Comparison of ENCODE assay signal across 19 cellular contexts in the genomic region with DNA sequence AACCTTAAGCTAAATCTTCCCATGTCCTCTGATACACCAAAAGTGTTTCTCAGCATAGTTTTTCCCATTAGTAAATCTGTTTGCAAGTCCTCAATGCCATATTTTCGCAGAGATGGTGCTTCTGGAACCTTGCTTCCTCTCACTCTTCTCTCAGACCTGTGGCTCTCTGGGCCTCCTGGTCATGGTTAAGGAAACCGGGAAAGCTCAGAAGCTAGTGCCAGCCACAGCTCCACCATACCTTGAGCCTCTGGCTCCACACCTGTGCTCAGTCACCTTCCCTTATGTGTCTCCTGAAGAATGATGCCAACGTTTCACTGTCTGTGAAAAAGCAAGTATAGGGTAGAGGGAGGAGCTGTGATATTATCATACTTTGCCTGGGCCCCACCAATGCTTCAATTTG.
DNase-seq lines count a peak whose midpoint lies in the region; TF ChIP-seq lines count a peak whose summit lies in the region.
"Had no signal": no experiment of that assay in that cellular context is flagged by ENCODE, and none has a peak within 500 bp of the region (broad histone marks: within the 10 kb centered on the region; RNA-seq: fewer than 3 reads in every experiment).

No MANE protein-coding gene starts in this region.

- H2BK120ac ChIP-seq in mesendoderm (ENCODE audit: low read depth, low read length), result no peak overlapping the region

- no peak overlapping the region for H3K4me2 ChIP-seq in mesendoderm (ENCODE audit: low read length)
- H3K4me2 ChIP-seq: A549; BLaER1 treated with 17β-estradiol and CSF1 and Interleukin-3, amounts not matched to agents 10 nM and 100 nM had no signal

- H3K23ac ChIP-seq in mesendoderm (ENCODE audit: low read length), result no peak overlapping the region

- H3K56ac ChIP-seq in mesendoderm (ENCODE audit: low read length), result peak overlapping the region; percentile 46

- no peaks in the 10 kb centered on the region for H3K4me1 Mint-ChIP-seq in endothelial cell (ENCODE audit: unreplicated experiment)
- H3K4me1 Mint-ChIP-seq: B cell had no signal

- no peak overlapping the region for H3K4me3 ChIP-seq in esophagus muscularis mucosa
- no peak overlapping the region for H3K4me3 ChIP-seq in mesendoderm (ENCODE audit: low read length)
- H3K4me3 ChIP-seq: A549; BLaER1 treated with 17β-estradiol and CSF1 and Interleukin-3, amounts not matched to agents 10 nM and 100 nM had no signal

- H3K79me1 ChIP-seq in mesendoderm (ENCODE audit: low read length), result no peaks in the 10 kb centered on the region

- no peak for TF ChIP-seq EP300 in esophagus muscularis mucosa (IDR thresholded peaks at IDR 0.05)

- peak; percentile 30 for DNase-seq in activated CD8-positive, alpha-beta memory T cell treated with anti-CD3 and anti-CD28 coated beads for 24 hours
- DNase-seq in activated CD8-positive, alpha-beta memory T cell treated with anti-CD3 and anti-CD28 coated beads, Interleukin-2, amount 50 U/mL, for 4 hours, result no peak
- DNase-seq in esophagus muscularis mucosa (ENCODE audit: extremely low spot score), result peak; percentile 72
- no peak for DNase-seq in mesendoderm
- no peak for DNase-seq in activated CD4-positive, CD25-positive, alpha-beta regulatory T cell (lab: John Stamatoyannopoulos, UW)
- no peak for DNase-seq in NCI-H526 (lab: John Stamatoyannopoulos, UW)
- no peak for DNase-seq in endothelial cell (ENCODE audit: low spot score)
- DNase-seq: AML-193; Caco-2; Calu3; CD4-positive, alpha-beta T cell; CD8-positive, alpha-beta T cell; DMS79 treated with DMSO at 0.1 percent for 48 hours; GF-D8 had no signal

- peak overlapping the region; percentile 43 for H2BK5ac ChIP-seq in mesendoderm (ENCODE audit: low read length)

- H3K9me3 ChIP-seq in esophagus muscularis mucosa, result no peaks in the 10 kb centered on the region
- H3K9me3 ChIP-seq: A549; BLaER1 treated with 17β-estradiol and CSF1 and Interleukin-3, amounts not matched to agents 10 nM and 100 nM; Caco-2 had no signal

- intact Hi-C loops in esophagus muscularis mucosa (cut with DNase I), result no loop called here

- H3K27me3 ChIP-seq in esophagus muscularis mucosa (peaks cover 0 to 10% (median 0%) of the 10 kb centered on the region in 4 donors), mesendoderm (ENCODE audit: insufficient read depth, low read length, poor library complexity) (no peaks in the 10 kb centered on the region)
- H3K27me3 ChIP-seq: BLaER1 treated with 17β-estradiol and CSF1 and Interleukin-3, amounts not matched to agents 10 nM and 100 nM had no signal

- TF ChIP-seq CTCF in esophagus muscularis mucosa (IDR thresholded peaks at IDR 0.05) (no peak), endothelial cell (IDR thresholded peaks at IDR 0.05; ENCODE audit: unreplicated experiment) (no peak)

- H3K4ac ChIP-seq in mesendoderm (ENCODE audit: low read depth, low read length), result no peak overlapping the region

- H4K5ac ChIP-seq in mesendoderm (ENCODE audit: low read length), result no peak overlapping the region

- H3K27me3 Mint-ChIP-seq in endothelial cell (ENCODE audit: unreplicated experiment), result no peaks in the 10 kb centered on the region
- H3K27me3 Mint-ChIP-seq: CD4-positive, alpha-beta T cell had no signal

- no peaks in the 10 kb centered on the region for H3K79me2 ChIP-seq in mesendoderm (ENCODE audit: control insufficient read depth, insufficient read depth, low read length)

- H3K36me3 Mint-ChIP-seq in endothelial cell (ENCODE audit: low read depth, unreplicated experiment), result no peaks in the 10 kb centered on the region
- H3K36me3 Mint-ChIP-seq: CD8-positive, alpha-beta T cell had no signal

- peak overlapping the region; percentile 51 for H3K18ac ChIP-seq in mesendoderm (ENCODE audit: low read length)

- peak overlapping the region; percentile 77 for H2AK5ac ChIP-seq in mesendoderm (ENCODE audit: low read length)

- no peak for TF ChIP-seq POLR2A in esophagus muscularis mucosa (IDR thresholded peaks at IDR 0.05; ENCODE audit: low read depth)

- H3K27ac ChIP-seq in esophagus muscularis mucosa (replicated peaks in 1 of 4) (no peak overlapping the region), mesendoderm (ENCODE audit: low read depth, low read length) (no peak overlapping the region)
- H3K27ac ChIP-seq: 22Rv1; A549; BLaER1 treated with 17β-estradiol and CSF1 and Interleukin-3, amounts not matched to agents 10 nM and 100 nM; C4-2B had no signal

- H3K4me3 Mint-ChIP-seq in endothelial cell (ENCODE audit: unreplicated experiment), result no peak overlapping the region
- H3K4me3 Mint-ChIP-seq: B cell; CD4-positive, alpha-beta T cell; CD8-positive, alpha-beta T cell had no signal

- no peak overlapping the region for H3K9ac ChIP-seq in mesendoderm (ENCODE audit: low read length)
- H3K9ac ChIP-seq: BLaER1 treated with 17β-estradiol and CSF1 and Interleukin-3, amounts not matched to agents 10 nM and 100 nM had no signal

- no peaks in the 10 kb centered on the region for H3K9me3 Mint-ChIP-seq in endothelial cell (ENCODE audit: unreplicated experiment)
- H3K9me3 Mint-ChIP-seq: CD4-positive, alpha-beta T cell; CD8-positive, alpha-beta T cell had no signal

- WGBS in esophagus muscularis mucosa, result 95% methylated on average over 3 of the region's 3 CpGs
- WGBS in mesendoderm (ENCODE audit: extremely low coverage, insufficient coverage, low lambda C conversion rate), result no CpG with 5 or more reads among the region's 3 CpGs

- H3K27ac Mint-ChIP-seq in endothelial cell (ENCODE audit: unreplicated experiment), result no peak overlapping the region
- H3K27ac Mint-ChIP-seq: B cell; CD4-positive, alpha-beta T cell; CD8-positive, alpha-beta T cell had no signal

- peak overlapping the region; percentile 67 for H2BK15ac ChIP-seq in mesendoderm (replicated peaks; ENCODE audit: low read depth)

- no peak overlapping the region for H4K8ac ChIP-seq in mesendoderm (ENCODE audit: low read depth, low read length)

- H3K36me3 ChIP-seq in esophagus muscularis mucosa, result no peaks in the 10 kb centered on the region
- H3K36me3 ChIP-seq in mesendoderm (ENCODE audit: control insufficient read depth, insufficient read depth, low read length), result no peaks in the 10 kb centered on the region
- H3K36me3 ChIP-seq: BLaER1 treated with 17β-estradiol and CSF1 and Interleukin-3, amounts not matched to agents 10 nM and 100 nM had no signal

- no peaks in the 10 kb centered on the region for H3K4me1 ChIP-seq in esophagus muscularis mucosa
- H3K4me1 ChIP-seq in mesendoderm (ENCODE audit: control insufficient read depth, low read depth, low read length), result peaks cover 5% of the 10 kb centered on the region
- H3K4me1 ChIP-seq: A549; BLaER1 treated with 17β-estradiol and CSF1 and Interleukin-3, amounts not matched to agents 10 nM and 100 nM; Caco-2 had no signal

Comparison
In these comparisons a context has a peak if more than half of its experiments do, and no peak if none do; other contexts are left out.
1. DNase-seq: peak in activated CD8-positive, alpha-beta memory T cell treated with anti-CD3 and anti-CD28 coated beads for 24 hours (single experiment) and esophagus muscularis mucosa (single experiment); none in activated CD8-positive, alpha-beta memory T cell treated with anti-CD3 and anti-CD28 coated beads, Interleukin-2, amount 50 U/mL, for 4 hours (single experiment), mesendoderm (single experiment), activated CD4-positive, CD25-positive, alpha-beta regulatory T cell (0 of 4), NCI-H526 (0 of 2) and endothelial cell (single experiment).